ENCODE assay signal across 15 cellular contexts in the genomic region with DNA sequence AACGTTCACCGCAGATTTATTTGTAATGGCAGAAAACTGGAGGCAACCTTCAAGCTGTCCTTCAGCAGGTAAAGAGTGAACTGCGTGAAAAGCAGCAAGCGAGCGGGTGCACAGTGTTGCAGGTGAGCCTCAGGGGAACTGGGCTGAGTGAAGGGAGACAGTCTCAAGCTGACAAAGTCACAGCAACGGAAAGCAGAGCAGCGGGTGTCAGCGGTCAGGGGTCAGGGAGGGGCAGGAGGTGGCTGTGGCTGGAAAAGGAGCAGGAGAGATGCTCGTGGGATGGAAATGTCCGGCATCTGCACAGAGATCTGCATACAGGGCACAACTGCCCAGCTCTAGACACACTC. TPM values are rescaled to one million over a fixed set of nuclear protein-coding genes. Genes with fewer than 3 reads are reported as not detected.
DNase-seq lines count a peak whose midpoint lies in the region; ATAC-seq and TF ChIP-seq lines count a peak whose summit lies in the region.
"Had no signal": no experiment of that assay in that cellular context is flagged by ENCODE, and none has a peak within 500 bp of the region (broad histone marks: within the 10 kb centered on the region; RNA-seq: fewer than 3 reads in every experiment).

No MANE protein-coding gene starts in this region.

- peak overlapping the region; percentile 5 for H3K27ac ChIP-seq in mesodermal cell (ENCODE audit: low read depth, low read length, severe bottlenecking)
- H3K27ac ChIP-seq in tibial nerve: peak overlapping the region in 1 of 4 donors; percentile 10
- H3K27ac ChIP-seq in prostate gland: no peak overlapping the region
- H3K27ac ChIP-seq: 22Rv1, thoracic aorta had no signal

- no peak for TF ChIP-seq EP300 in tibial nerve (IDR thresholded peaks at IDR 0.05)

- CTCF ChIA-PET in activated CD4-positive, alpha-beta memory T cell treated with anti-CD3 and anti-CD28 coated beads for 36 hours (lab: Charles Lee): interaction anchor here (1.4 kb wide), 1 partner anchor 11 kb away, joined by 3 read pairs; no protein-coding TSS in a partner anchor

- TF ChIP-seq CTCF in tibial nerve (IDR thresholded peaks at IDR 0.05) (no peak), prostate gland (IDR thresholded peaks at IDR 0.05) (no peak)

- intact Hi-C loops in activated CD4-positive, alpha-beta memory T cell treated with anti-CD3 and anti-CD28 coated beads for 36 hours (cut with micrococcal nuclease): loop anchor here (1.0 to 5.0 kb wide), 2 partner anchors 7 to 86 kb away; no protein-coding TSS in a partner anchor
- intact Hi-C loops in prostate gland (cut with DNase I): no loop called here

- WGBS in mesodermal cell (ENCODE audit: insufficient coverage in 2 of 2), 2 experiments: 83 to 84% methylated on average over 8 to 10 of the region's 10 CpGs
- 56 to 58% methylated on average over 10 of the region's 10 CpGs for WGBS in tibial nerve, 2 donors
- WGBS in prostate gland: 57% methylated on average over 10 of the region's 10 CpGs

- H3K27me3 ChIP-seq in tibial nerve (no peaks in the 10 kb centered on the region), prostate gland (replicated peaks; ENCODE audit: insufficient read depth) (no peaks in the 10 kb centered on the region)

- no peak overlapping the region for H3K27ac Mint-ChIP-seq in activated CD4-positive, alpha-beta memory T cell treated with anti-CD3 and anti-CD28 coated beads for 36 hours
- H3K27ac Mint-ChIP-seq: IgD-negative memory B cell, nephron had no signal

- H3K9me3 ChIP-seq in mesodermal cell (ENCODE audit: control insufficient read depth, low read length): no peaks in the 10 kb centered on the region
- H3K9me3 ChIP-seq in tibial nerve: no peaks in the 10 kb centered on the region
- no peaks in the 10 kb centered on the region for H3K9me3 ChIP-seq in prostate gland
- H3K9me3 ChIP-seq: thoracic aorta had no signal

- peaks cover 2% of the 10 kb centered on the region for H3K4me1 ChIP-seq in mesodermal cell (ENCODE audit: control insufficient read depth, insufficient read depth, low read length, poor library complexity, severe bottlenecking)
- peaks cover 0 to 20% (median 4%) of the 10 kb centered on the region in 4 donors for H3K4me1 ChIP-seq in tibial nerve
- H3K4me1 ChIP-seq in prostate gland (replicated peaks): peaks cover 3% of the 10 kb centered on the region

- H3K9me3 Mint-ChIP-seq in activated CD4-positive, alpha-beta memory T cell treated with anti-CD3 and anti-CD28 coated beads for 36 hours: peaks cover 4% of the 10 kb centered on the region
- H3K9me3 Mint-ChIP-seq: IgD-negative memory B cell, nephron had no signal

- no peak for TF ChIP-seq POLR2A in tibial nerve (IDR thresholded peaks at IDR 0.05)
- TF ChIP-seq POLR2A in prostate gland (IDR thresholded peaks at IDR 0.05): no peak

- no peaks in the 10 kb centered on the region for H3K27me3 Mint-ChIP-seq in activated CD4-positive, alpha-beta memory T cell treated with anti-CD3 and anti-CD28 coated beads for 36 hours

- no peak overlapping the region for H3K4me3 Mint-ChIP-seq in activated CD4-positive, alpha-beta memory T cell treated with anti-CD3 and anti-CD28 coated beads for 36 hours
- H3K4me3 Mint-ChIP-seq: IgD-negative memory B cell, nephron had no signal

- no peak overlapping the region for H3K4me3 ChIP-seq in mesodermal cell (ENCODE audit: extremely low read depth, insufficient read depth, low read length, poor library complexity, severe bottlenecking)
- H3K4me3 ChIP-seq in tibial nerve: no peak overlapping the region
- H3K4me3 ChIP-seq in prostate gland: no peak overlapping the region

- H3K36me3 ChIP-seq in mesodermal cell (ENCODE audit: control insufficient read depth, insufficient read depth, low read length): no peaks in the 10 kb centered on the region
- no peaks in the 10 kb centered on the region for H3K36me3 ChIP-seq in tibial nerve
- no peaks in the 10 kb centered on the region for H3K36me3 ChIP-seq in prostate gland
- H3K36me3 ChIP-seq: thoracic aorta had no signal

- POLR2A ChIA-PET in activated CD4-positive, alpha-beta memory T cell treated with anti-CD3 and anti-CD28 coated beads for 36 hours (lab: Charles Lee): interaction anchor here (0.6 to 1.2 kb wide), 2 partner anchors 10 to 227 kb away, joined by 5 to 6 read pairs; no protein-coding TSS in a partner anchor

- ATAC-seq in GM21786 (IDR thresholded peaks at IDR 0.05; ENCODE audit: unreplicated experiment): peak; percentile 40

- DNase-seq in DMS53 (lab: John Stamatoyannopoulos, UW) (peak; percentile 19), DMS53 treated with DMSO at 0.1 percent for 48 hours (lab: John Stamatoyannopoulos, UW; ENCODE audit: unreplicated experiment) (no peak), tibial nerve (ENCODE audit: low spot score in 2 of 2) (no peak), NCI-H226 (no peak), prostate gland (ENCODE audit: low spot score) (no peak)
- peak; percentile 67 for DNase-seq in activated CD4-positive, alpha-beta memory T cell treated with anti-CD3 and anti-CD28 coated beads for 36 hours
- DNase-seq: amygdala, NCI-H82 had no signal

- H3K4me1 Mint-ChIP-seq in activated CD4-positive, alpha-beta memory T cell treated with anti-CD3 and anti-CD28 coated beads for 36 hours (ENCODE audit: low read depth): peaks cover 2% of the 10 kb centered on the region
- H3K4me1 Mint-ChIP-seq: nephron had no signal

- no peaks in the 10 kb centered on the region for H3K36me3 Mint-ChIP-seq in activated CD4-positive, alpha-beta memory T cell treated with anti-CD3 and anti-CD28 coated beads for 36 hours
- H3K36me3 Mint-ChIP-seq: IgD-negative memory B cell had no signal

RNA-seq across cellular contexts. Expression of a gene that starts 8.5 kb away (rescaled TPM):
- total RNA-seq in activated CD4-positive, alpha-beta memory T cell treated with anti-CD3 and anti-CD28 coated beads for 36 hours: 10 to 100 TPM; 45.9 to 49.3 TPM
- 52.2 TPM for polyA plus RNA-seq in mesodermal cell (2013, experiment 1 of 2)
- 45.1 TPM for polyA plus RNA-seq in mesodermal cell (2013, experiment 2 of 2)
- total RNA-seq in tibial nerve (10 to 100 TPM; 36.2 to 63.3 (median 46.3) TPM), prostate gland (10 to 100 TPM in 1 of 2 donors, 1 to 10 TPM in 1; 8.6 to 12.5 TPM)

RNA-seq across cellular contexts. Expression of a gene that starts 38.2 kb away (rescaled TPM):
- not detected for total RNA-seq in activated CD4-positive, alpha-beta memory T cell treated with anti-CD3 and anti-CD28 coated beads for 36 hours
- not detected for polyA plus RNA-seq in mesodermal cell (2013, experiment 1 of 2)
- polyA plus RNA-seq in mesodermal cell (2013, experiment 2 of 2): not detected
- total RNA-seq in tibial nerve (not detected), prostate gland (under 1 TPM in 1 of 2 donors, not detected in 1; 0.62 TPM)
- total RNA-seq: endothelial cell of umbilical vein, thoracic aorta had no signal
- polyA plus RNA-seq: endothelial cell of umbilical vein, IgD-negative memory B cell had no signal

Comparison
In these comparisons a context has a peak if more than half of its experiments do, and no peak if none do; other contexts are left out.
1. DNase-seq: peak in DMS53 (single experiment) and activated CD4-positive, alpha-beta memory T cell treated with anti-CD3 and anti-CD28 coated beads for 36 hours (single experiment); none in DMS53 treated with DMSO at 0.1 percent for 48 hours (single experiment), tibial nerve (0 of 2), NCI-H226 (single experiment) and prostate gland (single experiment).